ENCODE assay signal across 6 cellular contexts in the genomic region with DNA sequence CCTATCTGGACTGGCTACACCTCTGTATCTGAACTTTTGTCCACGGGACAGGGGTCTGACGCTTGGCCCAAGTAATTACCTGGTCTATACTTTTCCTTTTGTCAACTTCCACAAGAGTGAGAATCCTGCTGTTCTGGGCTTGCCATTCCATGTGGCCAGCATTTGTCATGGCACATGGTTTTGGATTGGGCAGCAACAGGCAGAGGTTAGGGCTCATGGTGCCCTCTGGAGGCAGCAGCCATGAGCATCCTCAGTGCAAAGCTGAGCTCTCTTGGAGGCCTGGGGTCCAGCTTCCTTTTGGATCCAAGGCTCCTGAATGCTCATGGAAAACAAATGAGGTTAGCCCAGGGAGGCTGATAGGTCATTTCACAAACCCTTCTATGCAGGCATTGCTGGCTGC. TPM values are rescaled to one million over a fixed set of nuclear protein-coding genes. Genes with fewer than 3 reads are reported as not detected.
DNase-seq lines count a peak whose midpoint lies in the region; ATAC-seq and TF ChIP-seq lines count a peak whose summit lies in the region.

No MANE protein-coding gene starts in this region.

- DNase-seq in GM20000 (ENCODE audit: low spot score), result no peak
- peak; percentile 52 for DNase-seq in myocyte (ENCODE audit: low read depth)
- no peak for DNase-seq in NCI-H345 treated with DMSO at 0.1 percent for 48 hours (lab: John Stamatoyannopoulos, UW; ENCODE audit: unreplicated experiment)
- no peak for DNase-seq in DMS153 (lab: John Stamatoyannopoulos, UW)

- no peaks in the 10 kb centered on the region for H3K27me3 Mint-ChIP-seq in T-helper 1 cell treated with Interleukin-12 subunit alpha and Interleukin-12 subunit beta and Interleukin-4 antibody, amounts not matched to agents 30 μg/mL and 1 μg/mL, for 36 hours (ENCODE audit: low read depth)

- no peaks in the 10 kb centered on the region for H3K9me3 Mint-ChIP-seq in T-helper 1 cell treated with Interleukin-12 subunit alpha and Interleukin-12 subunit beta and Interleukin-4 antibody, amounts not matched to agents 30 μg/mL and 1 μg/mL, for 36 hours

- H3K36me3 Mint-ChIP-seq in T-helper 1 cell treated with Interleukin-12 subunit alpha and Interleukin-12 subunit beta and Interleukin-4 antibody, amounts not matched to agents 30 μg/mL and 1 μg/mL, for 36 hours (ENCODE audit: low read depth), result peaks cover 13% of the 10 kb centered on the region

- TF ChIP-seq CTCF in GM20000 (IDR thresholded peaks at IDR 0.05; ENCODE audit: extremely low read depth, missing control alignments), result peak; percentile 50

- H3K4me3 Mint-ChIP-seq in T-helper 1 cell treated with Interleukin-12 subunit alpha and Interleukin-12 subunit beta and Interleukin-4 antibody, amounts not matched to agents 30 μg/mL and 1 μg/mL, for 36 hours, result no peak overlapping the region

- peaks cover 7% of the 10 kb centered on the region for H3K4me1 Mint-ChIP-seq in T-helper 1 cell treated with Interleukin-12 subunit alpha and Interleukin-12 subunit beta and Interleukin-4 antibody, amounts not matched to agents 30 μg/mL and 1 μg/mL, for 36 hours (ENCODE audit: low read depth)

- peak overlapping the region; percentile 41 for H3K27ac Mint-ChIP-seq in T-helper 1 cell treated with Interleukin-12 subunit alpha and Interleukin-12 subunit beta and Interleukin-4 antibody, amounts not matched to agents 30 μg/mL and 1 μg/mL, for 36 hours

- no peak for ATAC-seq in GM21619 (IDR thresholded peaks at IDR 0.05; ENCODE audit: unreplicated experiment)

RNA-seq across cellular contexts. Expression of gene EDC4, which starts 7.5 kb away (rescaled TPM):
- 147 and 164 TPM in 2 replicates for total RNA-seq in myocyte
- polyA plus RNA-seq in myocyte (2012), result 61.8 TPM

RNA-seq across cellular contexts. Expression of gene CENPT, which starts 17.8 kb away (rescaled TPM):
- 48.3 and 63.7 TPM in 2 replicates for total RNA-seq in myocyte
- 44.7 TPM for polyA plus RNA-seq in myocyte (2012)

RNA-seq across cellular contexts. Expression of gene NUTF2, which starts 18.6 kb away (rescaled TPM):
- total RNA-seq in myocyte, result 120 and 182 TPM in 2 replicates
- polyA plus RNA-seq in myocyte (2012), result 262 TPM

RNA-seq across cellular contexts. Expression of gene NRN1L, which starts 19.4 kb away (rescaled TPM):
- 0.83 and 1.9 TPM in 2 replicates for total RNA-seq in myocyte
- polyA plus RNA-seq in myocyte (2012), result not detected

RNA-seq across cellular contexts. Expression of gene THAP11, which starts 23.2 kb away (rescaled TPM):
- 67.0 and 73.3 TPM in 2 replicates for total RNA-seq in myocyte
- polyA plus RNA-seq in myocyte (2012), result 23.3 TPM
